Comparison of ENCODE assay signal across 17 cellular contexts in genomic region chr15:56718560-56718959, GRCh38. TPM values are rescaled to one million over a fixed set of nuclear protein-coding genes. Genes with fewer than 3 reads are reported as not detected.
DNase-seq lines count a peak whose midpoint lies in the region; ATAC-seq and TF ChIP-seq lines count a peak whose summit lies in the region.
"Had no signal": no experiment of that assay in that cellular context is flagged by ENCODE, and none has a peak within 500 bp of the region (broad histone marks: within the 10 kb centered on the region; RNA-seq: fewer than 3 reads in every experiment).

No MANE protein-coding gene starts in this region.

- H3K27ac ChIP-seq in DOHH2 (ENCODE audit: low read depth, low read length): peak overlapping the region; percentile 78
- no peak overlapping the region for H3K27ac ChIP-seq in OCI-LY7 (ENCODE audit: low read depth, low read length, poor library complexity, severe bottlenecking)
- no peak overlapping the region for H3K27ac ChIP-seq in iPS-20b (ENCODE audit: low read length)
- H3K27ac ChIP-seq in coronary artery: no peak overlapping the region
- H3K27ac ChIP-seq in testis: no peak overlapping the region
- H3K27ac ChIP-seq: Peyer's patch had no signal

- WGBS in testis, 2 donors: 65 to 73% methylated on average over 1 of the region's 1 CpG

- CTCF ChIA-PET in OCI-LY7 (lab: Charles Lee; ENCODE audit: unreplicated experiment): no interaction called here

- no peaks in the 10 kb centered on the region for H3K27me3 Mint-ChIP-seq in stimulated activated memory B cell treated with anti-CD40 and anti-IgM and Interleukin-4, amounts not matched to agents 10 μg/mL and 1 μg/mL and 100 μg/mL, for 72 hours
- H3K27me3 Mint-ChIP-seq: CD4-positive, CD25-positive, alpha-beta regulatory T cell; T-cell had no signal

- intact Hi-C loops in OCI-LY7 (cut with micrococcal nuclease; ENCODE audit: unreplicated experiment) (no loop called here), testis (cut with DNase I; ENCODE audit: low total_unique reads) (no loop called here), cardiac septum (cut with DNase I) (no loop called here)

- H3K4me1 ChIP-seq in DOHH2 (ENCODE audit: control insufficient read depth, low read length): peaks cover 80% of the 10 kb centered on the region
- H3K4me1 ChIP-seq in OCI-LY7 (ENCODE audit: insufficient read depth, low read length, poor library complexity, severe bottlenecking): peaks cover 31% of the 10 kb centered on the region
- H3K4me1 ChIP-seq in iPS-20b (ENCODE audit: insufficient read depth, low read length): peaks cover 12% of the 10 kb centered on the region; the same call in 1 of the 2 replicates
- no peaks in the 10 kb centered on the region for H3K4me1 ChIP-seq in testis
- H3K4me1 ChIP-seq: Peyer's patch had no signal

- DNase-seq in OCI-LY7 (ENCODE audit: low spot score): no peak
- DNase-seq in coronary artery (ENCODE audit: low spot score): no peak
- no peak for DNase-seq in testis
- DNase-seq in cardiac septum (ENCODE audit: low spot score): no peak
- DNase-seq: CD4-positive, CD25-positive, alpha-beta regulatory T cell; HCEC 1CT; Kasumi-1; NCI-H1105; NCI-H1694; NCI-H446; NCI-H774; Peyer's patch; T-cell had no signal

- H3K27me3 ChIP-seq in DOHH2 (ENCODE audit: control insufficient read depth, low read length) (no peaks in the 10 kb centered on the region), iPS-20b (ENCODE audit: insufficient read depth, low read length) (no peaks in the 10 kb centered on the region), testis (no peaks in the 10 kb centered on the region)
- H3K27me3 ChIP-seq: Peyer's patch had no signal

- no peak overlapping the region for H3K9ac ChIP-seq in iPS-20b (ENCODE audit: low read depth, low read length)

- H3K36me3 Mint-ChIP-seq in stimulated activated memory B cell treated with anti-CD40 and anti-IgM and Interleukin-4, amounts not matched to agents 10 μg/mL and 1 μg/mL and 100 μg/mL, for 72 hours: peaks cover 15% of the 10 kb centered on the region

- H4K20me1 ChIP-seq in DOHH2 (ENCODE audit: control insufficient read depth, insufficient read depth, low read depth, low read length): no peaks in the 10 kb centered on the region
- no peaks in the 10 kb centered on the region for H4K20me1 ChIP-seq in OCI-LY7 (ENCODE audit: insufficient read depth, low read length)

- peaks cover 82% of the 10 kb centered on the region for H3K79me2 ChIP-seq in DOHH2 (ENCODE audit: control insufficient read depth, low read length)
- H3K79me2 ChIP-seq in OCI-LY7 (ENCODE audit: insufficient read depth, low read depth, low read length): peaks cover 17% of the 10 kb centered on the region; the same call in 1 of the 2 replicates

- H3K36me3 ChIP-seq in DOHH2 (ENCODE audit: control insufficient read depth, low read length) (peaks cover 22% of the 10 kb centered on the region), OCI-LY7 (ENCODE audit: insufficient read depth, low read length) (no peaks in the 10 kb centered on the region; the same call in 1 of the 2 replicates), iPS-20b (ENCODE audit: insufficient read depth, low read depth, low read length) (no peaks in the 10 kb centered on the region), testis (ENCODE audit: low read depth, missing control alignments) (no peaks in the 10 kb centered on the region)
- H3K36me3 ChIP-seq: Peyer's patch had no signal

- TF ChIP-seq POLR2A in testis (IDR thresholded peaks at IDR 0.05): no peak

- H3K4me3 ChIP-seq in DOHH2 (ENCODE audit: low read length): peak overlapping the region; percentile 63
- H3K4me3 ChIP-seq in OCI-LY7 (ENCODE audit: low read depth, low read length, poor library complexity, severe bottlenecking): no peak overlapping the region
- peak overlapping the region; percentile 32; the same call in 1 of the 2 replicates for H3K4me3 ChIP-seq in iPS-20b (ENCODE audit: low read length)
- H3K4me3 ChIP-seq in coronary artery: no peak overlapping the region
- no peak overlapping the region for H3K4me3 ChIP-seq in testis
- H3K4me3 ChIP-seq: Peyer's patch had no signal

- peaks cover 23% of the 10 kb centered on the region for H3F3A ChIP-seq in DOHH2 (ENCODE audit: control insufficient read depth, insufficient read depth)

- H3K4me2 ChIP-seq in DOHH2 (ENCODE audit: low read length) (peak overlapping the region; percentile 76), OCI-LY7 (ENCODE audit: low read length) (peak overlapping the region; percentile 22)

- TF ChIP-seq CTCF in DOHH2 (IDR thresholded peaks at IDR 0.05; ENCODE audit: low read depth, low read length, poor library complexity, severe bottlenecking): no peak
- no peak for TF ChIP-seq CTCF in OCI-LY7 (conservative IDR thresholded peaks at IDR 0.05; ENCODE audit: low read length)
- no peak for TF ChIP-seq CTCF in coronary artery (IDR thresholded peaks at IDR 0.05)
- TF ChIP-seq CTCF in testis (IDR thresholded peaks at IDR 0.05): no peak

- POLR2A ChIA-PET in OCI-LY7 (lab: Charles Lee): interaction anchor here (1.5 kb wide), 1 partner anchor 18 kb away, joined by 8 read pairs; no protein-coding TSS in a partner anchor

- no peaks in the 10 kb centered on the region for H3K9me2 ChIP-seq in DOHH2 (replicated peaks; ENCODE audit: control insufficient read depth, low read length)
- H3K9me2 ChIP-seq in OCI-LY7 (ENCODE audit: insufficient read depth, low read length): no peaks in the 10 kb centered on the region

- H3K4me1 Mint-ChIP-seq in stimulated activated memory B cell treated with anti-CD40 and anti-IgM and Interleukin-4, amounts not matched to agents 10 μg/mL and 1 μg/mL and 100 μg/mL, for 72 hours: peaks cover 57% of the 10 kb centered on the region

- ATAC-seq in stimulated activated memory B cell treated with anti-CD40 and anti-IgM and Interleukin-4, amounts not matched to agents 10 μg/mL and 1 μg/mL and 100 μg/mL, for 72 hours: no peak
- ATAC-seq: Right ventricle myocardium inferior, T-cell had no signal

- peaks cover 3% of the 10 kb centered on the region for H3K9me3 Mint-ChIP-seq in stimulated activated memory B cell treated with anti-CD40 and anti-IgM and Interleukin-4, amounts not matched to agents 10 μg/mL and 1 μg/mL and 100 μg/mL, for 72 hours
- H3K9me3 Mint-ChIP-seq: T-cell had no signal

- H3K4me3 Mint-ChIP-seq in stimulated activated memory B cell treated with anti-CD40 and anti-IgM and Interleukin-4, amounts not matched to agents 10 μg/mL and 1 μg/mL and 100 μg/mL, for 72 hours: peak overlapping the region; percentile 13

- peak overlapping the region; percentile 84 for H3K27ac Mint-ChIP-seq in stimulated activated memory B cell treated with anti-CD40 and anti-IgM and Interleukin-4, amounts not matched to agents 10 μg/mL and 1 μg/mL and 100 μg/mL, for 72 hours
- H3K27ac Mint-ChIP-seq: T-cell had no signal

- H2AFZ ChIP-seq in OCI-LY7 (ENCODE audit: low read length): peak overlapping the region; percentile 6; the same call in 1 of the 2 replicates

- BruUV-seq in OCI-LY7 (replicated peaks; lab: Mats Ljungman, UMichigan): no TSS peak

- H3K9me3 ChIP-seq in DOHH2 (ENCODE audit: control insufficient read depth, insufficient read depth, low read length): no peaks in the 10 kb centered on the region
- no peaks in the 10 kb centered on the region for H3K9me3 ChIP-seq in OCI-LY7 (ENCODE audit: low read length)
- H3K9me3 ChIP-seq in iPS-20b (ENCODE audit: insufficient read depth, low read depth, low read length): no peaks in the 10 kb centered on the region
- no peaks in the 10 kb centered on the region for H3K9me3 ChIP-seq in testis
- H3K9me3 ChIP-seq: Peyer's patch had no signal

RNA-seq across cellular contexts. Expression of gene ZNF280D, which starts 14.7 kb away (rescaled TPM):
- total RNA-seq in OCI-LY7 (2014; rRNA removed; shearing (Covaris generic)): 7.1 and 10.7 TPM in 2 replicates
- total RNA-seq in OCI-LY7 (2022) (23.4 and 26.8 TPM in 2 replicates), testis (10 to 100 TPM; 48.6 to 50.2 TPM), cardiac septum (34.7 TPM)
- 12.6 TPM for polyA plus RNA-seq in testis (ENCODE audit: insufficient read depth, low read depth, low replicate concordance)

Comparison
In these comparisons a context has a peak if more than half of its experiments do, and no peak if none do; other contexts are left out.
1. H3K4me3 ChIP-seq: peak in DOHH2 (single experiment) and iPS-20b (single experiment); none in OCI-LY7 (single experiment), coronary artery (single experiment) and testis (0 of 2).